In genomic region chr10:76430330-76430729, GRCh38 we compare ENCODE assay signal across 14 cellular contexts.
DNase-seq lines count a peak whose midpoint lies in the region; ATAC-seq and TF ChIP-seq lines count a peak whose summit lies in the region.
"Had no signal": no experiment of that assay in that cellular context is flagged by ENCODE, and none has a peak within 500 bp of the region (broad histone marks: within the 10 kb centered on the region; RNA-seq: fewer than 3 reads in every experiment).

No MANE protein-coding gene starts in this region.

- peak overlapping the region; percentile 5 to 45 for H3K27ac ChIP-seq in prostate gland

- H3K27me3 ChIP-seq in BE2C (no peaks in the 10 kb centered on the region), prostate gland (replicated peaks; ENCODE audit: insufficient read depth) (no peaks in the 10 kb centered on the region)

- no peaks in the 10 kb centered on the region for H3K9me3 ChIP-seq in BE2C
- no peaks in the 10 kb centered on the region for H3K9me3 ChIP-seq in prostate gland

- TF ChIP-seq CTCF in BE2C (IDR thresholded peaks at IDR 0.05; ENCODE audit: low read depth, low read length) (no peak), prostate gland (IDR thresholded peaks at IDR 0.05) (no peak), GM13976 (IDR thresholded peaks at IDR 0.05; ENCODE audit: borderline replicate concordance, control extremely low read depth, extremely low read depth, insufficient read depth, missing control alignments) (no peak)

- H3K4me3 ChIP-seq in BE2C (ENCODE audit: low read depth, low read length): peak overlapping the region; percentile 20; the same call in 1 of the 2 replicates
- H3K4me3 ChIP-seq in prostate gland: no peak overlapping the region

- no peak for DNase-seq in BE2C
- peak; percentile 24 for DNase-seq in NCI-H446 treated with DMSO at 0.1 percent for 48 hours (lab: John Stamatoyannopoulos, UW)
- peak; percentile 27 for DNase-seq in fibroblast of peridontal ligament (ENCODE audit: extremely low read depth)
- DNase-seq in prostate gland (ENCODE audit: low spot score): no peak
- no peak for DNase-seq in GM13976 (ENCODE audit: low spot score)
- DNase-seq: activated CD4-positive, alpha-beta T cell treated with anti-CD3 and anti-CD28 coated beads, Interleukin-2, amount 50 U/mL, for 1 hour; activated naive CD4-positive, alpha-beta T cell treated with anti-CD3 and anti-CD28 coated beads, Interleukin-2, amount 10 ng/mL, durations not matched to agents 7 days and 5 days; C1 segment of cervical spinal cord; naive thymus-derived CD8-positive, alpha-beta T cell; NCI-H510A treated with DMSO at 0.1 percent for 48 hours; stimulated activated naive CD4-positive, alpha-beta T cell treated with Interleukin-2 at 50 U/mL for 16 hours had no signal

- H3K36me3 ChIP-seq in BE2C (no peaks in the 10 kb centered on the region), prostate gland (no peaks in the 10 kb centered on the region)

- WGBS in prostate gland: 22% methylated on average over 1 of the region's 1 CpG

- intact Hi-C loops in prostate gland (cut with DNase I): no loop called here

- in situ Hi-C loops in GM13976 (cut with MboI; ENCODE audit: low sequenced_read_pairs, unreplicated experiment): no loop called here

- TF ChIP-seq POLR2A in prostate gland (IDR thresholded peaks at IDR 0.05): no peak

- H3K4me1 ChIP-seq in BE2C (peaks cover 7% of the 10 kb centered on the region), prostate gland (replicated peaks) (no peaks in the 10 kb centered on the region)

- ATAC-seq in HG02759 (IDR thresholded peaks at IDR 0.05; ENCODE audit: unreplicated experiment): no peak
- ATAC-seq in GM21723 (IDR thresholded peaks at IDR 0.05; ENCODE audit: unreplicated experiment): no peak
- no peak for ATAC-seq in GM18519 (IDR thresholded peaks at IDR 0.05; ENCODE audit: low FRiP score, unreplicated experiment)
- ATAC-seq: naive thymus-derived CD8-positive, alpha-beta T cell had no signal

Comparison
In these comparisons a context has a peak if more than half of its experiments do, and no peak if none do; other contexts are left out.
1. DNase-seq: peak in NCI-H446 treated with DMSO at 0.1 percent for 48 hours (single experiment) and fibroblast of peridontal ligament (single experiment); none in BE2C (single experiment), prostate gland (single experiment) and GM13976 (single experiment).